ENCODE assay signal across 28 cellular contexts in the genomic region with DNA sequence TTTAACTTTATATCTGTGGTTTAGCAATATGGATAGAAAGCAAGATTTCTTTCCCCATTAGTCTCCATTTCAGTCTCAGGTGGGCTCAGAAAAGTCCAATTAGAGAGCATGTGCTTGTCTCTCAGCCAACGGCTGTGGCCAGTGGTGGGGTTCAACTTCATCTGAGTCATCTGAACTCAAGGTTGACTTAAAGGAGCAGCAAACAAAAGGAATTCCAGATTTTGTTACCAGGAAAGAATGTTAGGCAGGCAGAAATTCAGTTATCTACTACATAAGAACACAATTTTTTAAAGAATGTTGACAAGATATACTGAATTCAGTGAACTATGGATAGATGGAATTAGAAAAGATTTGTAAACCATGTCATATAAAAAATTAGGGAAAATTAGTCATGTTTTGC.
"Had no signal": no experiment of that assay in that cellular context is flagged by ENCODE, and none has a peak within 500 bp of the region (broad histone marks: within the 10 kb centered on the region; RNA-seq: fewer than 3 reads in every experiment).

No MANE protein-coding gene starts in this region.

- H3K9ac ChIP-seq: KMS-11 had no signal

- H3K9me3 ChIP-seq: Peyer's patch, SJCRH30 had no signal

- H3K4me1 Mint-ChIP-seq: activated CD8-positive, alpha-beta memory T cell treated with anti-CD3 and anti-CD28 coated beads, Interleukin-2, amount 10 ng/mL, durations not matched to agents 7 days and 5 days; activated naive CD8-positive, alpha-beta T cell treated with anti-CD3 and anti-CD28 coated beads, Interleukin-2, amount 50 U/mL, for 24 hours had no signal

- H3K4me3 Mint-ChIP-seq: activated CD8-positive, alpha-beta memory T cell treated with anti-CD3 and anti-CD28 coated beads, Interleukin-2, amount 10 ng/mL, durations not matched to agents 7 days and 5 days; activated naive CD8-positive, alpha-beta T cell treated with anti-CD3 and anti-CD28 coated beads, Interleukin-2, amount 50 U/mL, for 24 hours; activated T-cell treated with anti-CD3 and anti-CD28 coated beads, Interleukin-2, amount 50 U/mL, for 4 hours; IgD-negative memory B cell; T-helper 1 cell treated with Interleukin-12 subunit alpha and Interleukin-12 subunit beta and Interleukin-4 antibody, amounts not matched to agents 30 μg/mL and 1 μg/mL, for 36 hours had no signal

- H3K36me3 ChIP-seq: breast epithelium, Peyer's patch, SJCRH30 had no signal

- H3K27ac ChIP-seq: breast epithelium, KMS-11, Peyer's patch, RWPE1, SJCRH30 had no signal

- H3K4me1 ChIP-seq: breast epithelium, Peyer's patch, SJCRH30 had no signal

- H3K36me3 Mint-ChIP-seq: activated CD8-positive, alpha-beta memory T cell treated with anti-CD3 and anti-CD28 coated beads, Interleukin-2, amount 10 ng/mL, durations not matched to agents 7 days and 5 days; activated naive CD4-positive, alpha-beta T cell treated with anti-CD3 and anti-CD28 coated beads, Interleukin-2, amount 50 U/mL, for 72 hours; IgD-negative memory B cell had no signal

- H3K27me3 Mint-ChIP-seq: activated CD8-positive, alpha-beta memory T cell treated with anti-CD3 and anti-CD28 coated beads, Interleukin-2, amount 10 ng/mL, durations not matched to agents 7 days and 5 days; activated naive CD8-positive, alpha-beta T cell treated with anti-CD3 and anti-CD28 coated beads, Interleukin-2, amount 50 U/mL, for 24 hours; IgD-negative memory B cell had no signal

- DNase-seq: activated CD4-positive, alpha-beta T cell treated with anti-CD3 and anti-CD28 coated beads for 48 hours; activated CD4-positive, alpha-beta T cell treated with anti-CD3 and anti-CD28 coated beads, Interleukin-2, amount 50 U/mL, for 4 hours; activated CD8-positive, alpha-beta memory T cell treated with anti-CD3 and anti-CD28 coated beads, Interleukin-2, amount 10 ng/mL, durations not matched to agents 7 days and 5 days; activated effector memory CD4-positive, alpha-beta T cell treated with anti-CD3 and anti-CD28 coated beads, Interleukin-2, amount 50 U/mL, for 16 hours; activated naive CD4-positive, alpha-beta T cell treated with Interleukin-2 at 50 U/mL for 16 hours; activated naive CD8-positive, alpha-beta T cell treated with anti-CD3 and anti-CD28 coated beads, Interleukin-2, amount 50 U/mL, for 24 hours; activated T-cell treated with anti-CD3 and anti-CD28 coated beads, Interleukin-2, amount 50 U/mL, for 4 hours; amygdala; caudate nucleus; MV-4-11; NCI-H1092 treated with DMSO at 0.1 percent for 48 hours; NCI-H1436; NCI-H1694 treated with DMSO at 0.1 percent for 48 hours; NCI-H2029 treated with DMSO at 0.1 percent for 48 hours; NCI-H510A treated with DMSO at 0.1 percent for 48 hours; NCI-H69; NK-92 treated with Interleukin-12 subunit alpha and Interleukin-12 subunit beta, amount 100 ng/mL, for 24 hours; OCI-M1; Peyer's patch; Right ventricle myocardium superior; SJCRH30 had no signal

- H3K4me2 ChIP-seq: KMS-11 had no signal

- H3K27ac Mint-ChIP-seq: activated CD8-positive, alpha-beta memory T cell treated with anti-CD3 and anti-CD28 coated beads, Interleukin-2, amount 10 ng/mL, durations not matched to agents 7 days and 5 days; activated naive CD4-positive, alpha-beta T cell treated with anti-CD3 and anti-CD28 coated beads, Interleukin-2, amount 50 U/mL, for 72 hours; activated naive CD8-positive, alpha-beta T cell treated with anti-CD3 and anti-CD28 coated beads, Interleukin-2, amount 50 U/mL, for 24 hours; IgD-negative memory B cell; T-helper 1 cell treated with Interleukin-12 subunit alpha and Interleukin-12 subunit beta and Interleukin-4 antibody, amounts not matched to agents 30 μg/mL and 1 μg/mL, for 36 hours had no signal

- H3K27me3 ChIP-seq: breast epithelium, Peyer's patch, SJCRH30 had no signal

- ATAC-seq: activated CD4-positive, CD25-positive, alpha-beta regulatory T cell treated with anti-CD3 and anti-CD28 coated beads, Interleukin-2, amount 50 U/mL, for 24 hours; activated CD8-positive, alpha-beta memory T cell treated with anti-CD3 and anti-CD28 coated beads, Interleukin-2, amount 10 ng/mL, durations not matched to agents 7 days and 5 days; activated naive CD4-positive, alpha-beta T cell treated with anti-CD3 and anti-CD28 coated beads, Interleukin-2, amount 50 U/mL, for 72 hours; activated naive CD8-positive, alpha-beta T cell treated with anti-CD3 and anti-CD28 coated beads, Interleukin-2, amount 50 U/mL, for 24 hours; activated T-cell treated with anti-CD3 and anti-CD28 coated beads, Interleukin-2, amount 50 U/mL, for 4 hours had no signal

- H3K4me3 ChIP-seq: breast epithelium, Peyer's patch, SJCRH30 had no signal
